In genomic region chr16:29594926-29595838, GRCh38 we compare ENCODE assay signal across 1 cellular context.
TF ChIP-seq lines count a peak whose summit lies in the region.

No MANE protein-coding gene starts in this region.

TF ChIP-seq in K562, 482 proteins besides CTCF, POLR2A, EP300 and RAD21 (continued from another document):
- peak in 1 of 2 experiments; percentile 73; a peak in 2 of 4 replicates for TF ChIP-seq MNT (conservative IDR thresholded peaks at IDR 0.05)
- TF ChIP-seq USF1 (CRISPR knock-in tag; IDR thresholded peaks at IDR 0.05), result peak; percentile 72
- TF ChIP-seq RBM22 (IDR thresholded peaks at IDR 0.05; ENCODE audit: low read depth, low read length, poor library complexity, severe bottlenecking), result peak; percentile 40
- peak; percentile 51; the same call in 1 of the 2 replicates for TF ChIP-seq ZNF75A (CRISPR knock-in tag; IDR thresholded peaks at IDR 0.05)
- TF ChIP-seq RB1 (IDR thresholded peaks at IDR 0.05; ENCODE audit: low read depth), result 0 out of 2 replicates have a peak, but pooled peaks have one; percentile 24
- TF ChIP-seq EP400 (IDR thresholded peaks at IDR 0.05), result peak; percentile 48; the same call in 1 of the 2 replicates
- peak in 1 of 2 experiments; percentile 63; a peak in 1 of 4 replicates for TF ChIP-seq NONO (IDR thresholded peaks at IDR 0.05; ENCODE audit: low read depth in 2 of 2, low read length in 1 of 2)
- 0 out of 2 replicates have a peak, but pooled peaks have one; percentile 25 for TF ChIP-seq THRB (CRISPR knock-in tag; conservative IDR thresholded peaks at IDR 0.05)
- 0 out of 2 replicates have a peak, but pooled peaks have one; percentile 27 for TF ChIP-seq E2F3 (CRISPR knock-in tag; IDR thresholded peaks at IDR 0.05)
- peak; percentile 72; the same call in 1 of the 2 replicates for TF ChIP-seq OTX1 (CRISPR knock-in tag; IDR thresholded peaks at IDR 0.05)
- peak in 1 of 3 experiments; percentile 18 for TF ChIP-seq YY1 (IDR thresholded peaks at IDR 0.05; ENCODE audit: borderline replicate concordance in 1 of 3, control insufficient read depth in 1 of 3, extremely low read depth in 1 of 3, insufficient read depth in 3 of 3, insufficient read length in 1 of 3, insufficient replicate concordance in 2 of 3, low read depth in 1 of 3, low read length in 2 of 3)
- peak; percentile 12; the same call in 1 of the 2 replicates for TF ChIP-seq ZNF511 (CRISPR knock-in tag; IDR thresholded peaks at IDR 0.05)
- TF ChIP-seq TEAD1 (CRISPR knock-in tag; IDR thresholded peaks at IDR 0.05), result peak in 1 of 2 experiments; percentile 44; a peak in 2 of 4 replicates
- TF ChIP-seq HDAC1 (IDR thresholded peaks at IDR 0.05), result peak in 1 of 2 experiments; percentile 43; a peak in 2 of 4 replicates
- peak; percentile 48; the same call in 1 of the 2 replicates for TF ChIP-seq GABPB1 (CRISPR knock-in tag; IDR thresholded peaks at IDR 0.05)
- TF ChIP-seq MAZ (CRISPR knock-in tag; conservative IDR thresholded peaks at IDR 0.05 in 1 of 2, IDR thresholded peaks at IDR 0.05 in 1 of 2), result peak; percentile 9 to 53; a peak in 3 of 4 replicates
- peak; percentile 39 to 47 for TF ChIP-seq NRF1 (conservative IDR thresholded peaks at IDR 0.05 in 1 of 2, IDR thresholded peaks at IDR 0.05 in 1 of 2)
- TF ChIP-seq SIN3B (IDR thresholded peaks at IDR 0.05; ENCODE audit: low read depth), result peak; percentile 25; the same call in 1 of the 2 replicates
- TF ChIP-seq UBTF (IDR thresholded peaks at IDR 0.05; ENCODE audit: borderline replicate concordance in 1 of 2, low read depth in 2 of 2, low read length in 2 of 2), result peak in 1 of 2 experiments; percentile 88; a peak in 2 of 4 replicates
- 0 out of 2 replicates have a peak, but pooled peaks have one; percentile 43 for TF ChIP-seq ZEB2 (IDR thresholded peaks at IDR 0.05)
- TF ChIP-seq NKRF (IDR thresholded peaks at IDR 0.05; ENCODE audit: borderline replicate concordance), result peak; percentile 14; the same call in 1 of the 2 replicates
- peak; percentile 26; the same call in 1 of the 2 replicates for TF ChIP-seq GMEB1 (CRISPR knock-in tag; IDR thresholded peaks at IDR 0.05)
- TF ChIP-seq GABPA (tag; conservative IDR thresholded peaks at IDR 0.05; ENCODE audit: low read depth), result 0 out of 2 replicates have a peak, but pooled peaks have one; percentile 36
- peak; percentile 48 for TF ChIP-seq USF2 (CRISPR knock-in tag; IDR thresholded peaks at IDR 0.05)
